1 cellular context compared by ENCODE assay signal in the genomic region with DNA sequence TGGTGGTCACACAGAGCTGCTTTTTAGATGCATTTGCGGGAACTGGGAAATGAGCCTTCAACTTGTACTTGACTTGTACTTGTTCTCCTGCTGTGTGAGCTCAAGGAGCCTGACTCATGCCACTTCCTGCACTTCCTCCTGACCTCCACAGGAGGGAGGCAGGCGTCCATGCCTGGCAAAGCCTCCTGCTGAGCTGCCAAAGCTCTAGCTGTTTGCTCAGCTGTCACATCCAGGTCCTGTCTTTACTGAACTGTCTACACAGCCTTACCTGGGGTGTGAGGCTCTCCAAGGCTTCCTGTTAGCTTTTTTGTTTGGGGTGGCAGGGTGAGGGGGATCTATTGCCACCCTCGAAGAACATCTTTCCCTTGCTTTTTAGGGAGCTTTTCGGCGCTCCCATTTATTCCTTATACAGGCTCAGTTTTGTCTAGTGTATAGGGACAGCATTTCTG.
TF ChIP-seq lines count a peak whose summit lies in the region.

No MANE protein-coding gene starts in this region.

TF ChIP-seq in K562, 482 proteins besides CTCF, POLR2A, EP300 and RAD21 (continues in another document):
- peak; percentile 33; the same call in 1 of the 2 replicates for TF ChIP-seq GABPB1 (CRISPR knock-in tag; IDR thresholded peaks at IDR 0.05)
- TF ChIP-seq SPI1 (IDR thresholded peaks at IDR 0.05; ENCODE audit: borderline replicate concordance, low read depth, low read length) = peak; percentile 74
- TF ChIP-seq CHD2 (IDR thresholded peaks at IDR 0.05; ENCODE audit: low read depth, low read length) = no peak
- TF ChIP-seq, protein P1, sequence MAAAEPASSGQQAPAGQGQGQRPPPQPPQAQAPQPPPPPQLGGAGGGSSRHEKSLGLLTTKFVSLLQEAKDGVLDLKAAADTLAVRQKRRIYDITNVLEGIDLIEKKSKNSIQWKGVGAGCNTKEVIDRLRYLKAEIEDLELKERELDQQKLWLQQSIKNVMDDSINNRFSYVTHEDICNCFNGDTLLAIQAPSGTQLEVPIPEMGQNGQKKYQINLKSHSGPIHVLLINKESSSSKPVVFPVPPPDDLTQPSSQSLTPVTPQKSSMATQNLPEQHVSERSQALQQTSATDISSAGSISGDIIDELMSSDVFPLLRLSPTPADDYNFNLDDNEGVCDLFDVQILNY (CRISPR knock-in tag; IDR thresholded peaks at IDR 0.05) = 0 out of 2 replicates have a peak, but pooled peaks have one; percentile 36
- TF ChIP-seq ZNF696 (CRISPR knock-in tag; conservative IDR thresholded peaks at IDR 0.05) = no peak
- no peak for TF ChIP-seq ZNF764 (CRISPR knock-in tag; IDR thresholded peaks at IDR 0.05; ENCODE audit: low read depth)
- peak; percentile 78; the same call in 1 of the 2 replicates for TF ChIP-seq POLR2AphosphoS2 (IDR thresholded peaks at IDR 0.05; ENCODE audit: low read length)
- peak; percentile 64; the same call in 1 of the 2 replicates for TF ChIP-seq NR2C2 (CRISPR knock-in tag; IDR thresholded peaks at IDR 0.05)
- TF ChIP-seq NR2C2 (tag; IDR thresholded peaks at IDR 0.05) = no peak
- peak; percentile 23; the same call in 1 of the 2 replicates for TF ChIP-seq BHLHE40 (IDR thresholded peaks at IDR 0.05; ENCODE audit: low read length)
- peak; percentile 70; the same call in 1 of the 2 replicates for TF ChIP-seq CC2D1A (IDR thresholded peaks at IDR 0.05)
- TF ChIP-seq, protein P2, sequence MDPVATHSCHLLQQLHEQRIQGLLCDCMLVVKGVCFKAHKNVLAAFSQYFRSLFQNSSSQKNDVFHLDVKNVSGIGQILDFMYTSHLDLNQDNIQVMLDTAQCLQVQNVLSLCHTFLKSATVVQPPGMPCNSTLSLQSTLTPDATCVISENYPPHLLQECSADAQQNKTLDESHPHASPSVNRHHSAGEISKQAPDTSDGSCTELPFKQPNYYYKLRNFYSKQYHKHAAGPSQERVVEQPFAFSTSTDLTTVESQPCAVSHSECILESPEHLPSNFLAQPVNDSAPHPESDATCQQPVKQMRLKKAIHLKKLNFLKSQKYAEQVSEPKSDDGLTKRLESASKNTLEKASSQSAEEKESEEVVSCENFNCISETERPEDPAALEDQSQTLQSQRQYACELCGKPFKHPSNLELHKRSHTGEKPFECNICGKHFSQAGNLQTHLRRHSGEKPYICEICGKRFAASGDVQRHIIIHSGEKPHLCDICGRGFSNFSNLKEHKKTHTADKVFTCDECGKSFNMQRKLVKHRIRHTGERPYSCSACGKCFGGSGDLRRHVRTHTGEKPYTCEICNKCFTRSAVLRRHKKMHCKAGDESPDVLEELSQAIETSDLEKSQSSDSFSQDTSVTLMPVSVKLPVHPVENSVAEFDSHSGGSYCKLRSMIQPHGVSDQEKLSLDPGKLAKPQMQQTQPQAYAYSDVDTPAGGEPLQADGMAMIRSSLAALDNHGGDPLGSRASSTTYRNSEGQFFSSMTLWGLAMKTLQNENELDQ (CRISPR knock-in tag; IDR thresholded peaks at IDR 0.05; ENCODE audit: borderline replicate concordance) = no peak
- no peak for TF ChIP-seq IFI16 (CRISPR knock-in tag; IDR thresholded peaks at IDR 0.05)
- TF ChIP-seq CREM (IDR thresholded peaks at IDR 0.05; ENCODE audit: low read depth) = 0 out of 2 replicates have a peak, but pooled peaks have one; percentile 9
- TF ChIP-seq, protein P3, sequence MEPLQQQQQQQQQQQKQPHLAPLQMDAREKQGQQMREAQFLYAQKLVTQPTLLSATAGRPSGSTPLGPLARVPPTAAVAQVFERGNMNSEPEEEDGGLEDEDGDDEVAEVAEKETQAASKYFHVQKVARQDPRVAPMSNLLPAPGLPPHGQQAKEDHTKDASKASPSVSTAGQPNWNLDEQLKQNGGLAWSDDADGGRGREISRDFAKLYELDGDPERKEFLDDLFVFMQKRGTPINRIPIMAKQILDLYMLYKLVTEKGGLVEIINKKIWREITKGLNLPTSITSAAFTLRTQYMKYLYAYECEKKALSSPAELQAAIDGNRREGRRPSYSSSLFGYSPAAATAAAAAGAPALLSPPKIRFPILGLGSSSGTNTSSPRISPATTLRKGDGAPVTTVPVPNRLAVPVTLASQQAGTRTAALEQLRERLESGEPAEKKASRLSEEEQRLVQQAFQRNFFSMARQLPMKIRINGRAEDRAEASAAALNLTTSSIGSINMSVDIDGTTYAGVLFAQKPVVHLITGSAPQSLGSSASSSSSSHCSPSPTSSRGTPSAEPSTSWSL (CRISPR knock-in tag; IDR thresholded peaks at IDR 0.05; ENCODE audit: borderline replicate concordance) = no peak
- no peak for TF ChIP-seq ZNF232 (CRISPR knock-in tag; IDR thresholded peaks at IDR 0.05)
- TF ChIP-seq, protein P4, sequence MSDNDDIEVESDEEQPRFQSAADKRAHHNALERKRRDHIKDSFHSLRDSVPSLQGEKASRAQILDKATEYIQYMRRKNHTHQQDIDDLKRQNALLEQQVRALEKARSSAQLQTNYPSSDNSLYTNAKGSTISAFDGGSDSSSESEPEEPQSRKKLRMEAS (CRISPR knock-in tag; IDR thresholded peaks at IDR 0.05) = 0 out of 2 replicates have a peak, but pooled peaks have one; percentile 11
- TF ChIP-seq ZFP36 (IDR thresholded peaks at IDR 0.05; ENCODE audit: low read depth, low read length, partially characterized antibody) = peak; percentile 18
- 0 out of 2 replicates have a peak, but pooled peaks have one; percentile 32 for TF ChIP-seq ZSCAN29 (IDR thresholded peaks at IDR 0.05)
- no peak for TF ChIP-seq MEF2A (IDR thresholded peaks at IDR 0.05; ENCODE audit: control insufficient read depth, low read depth, low read length)
- TF ChIP-seq, protein P5, sequence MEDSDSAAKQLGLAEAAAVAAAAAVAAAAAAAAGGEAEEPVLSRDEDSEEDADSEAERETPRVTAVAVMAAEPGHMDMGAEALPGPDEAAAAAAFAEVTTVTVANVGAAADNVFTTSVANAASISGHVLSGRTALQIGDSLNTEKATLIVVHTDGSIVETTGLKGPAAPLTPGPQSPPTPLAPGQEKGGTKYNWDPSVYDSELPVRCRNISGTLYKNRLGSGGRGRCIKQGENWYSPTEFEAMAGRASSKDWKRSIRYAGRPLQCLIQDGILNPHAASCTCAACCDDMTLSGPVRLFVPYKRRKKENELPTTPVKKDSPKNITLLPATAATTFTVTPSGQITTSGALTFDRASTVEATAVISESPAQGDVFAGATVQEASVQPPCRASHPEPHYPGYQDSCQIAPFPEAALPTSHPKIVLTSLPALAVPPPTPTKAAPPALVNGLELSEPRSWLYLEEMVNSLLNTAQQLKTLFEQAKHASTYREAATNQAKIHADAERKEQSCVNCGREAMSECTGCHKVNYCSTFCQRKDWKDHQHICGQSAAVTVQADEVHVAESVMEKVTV (CRISPR knock-in tag; IDR thresholded peaks at IDR 0.05) = peak; percentile 77
- TF ChIP-seq, protein P6, sequence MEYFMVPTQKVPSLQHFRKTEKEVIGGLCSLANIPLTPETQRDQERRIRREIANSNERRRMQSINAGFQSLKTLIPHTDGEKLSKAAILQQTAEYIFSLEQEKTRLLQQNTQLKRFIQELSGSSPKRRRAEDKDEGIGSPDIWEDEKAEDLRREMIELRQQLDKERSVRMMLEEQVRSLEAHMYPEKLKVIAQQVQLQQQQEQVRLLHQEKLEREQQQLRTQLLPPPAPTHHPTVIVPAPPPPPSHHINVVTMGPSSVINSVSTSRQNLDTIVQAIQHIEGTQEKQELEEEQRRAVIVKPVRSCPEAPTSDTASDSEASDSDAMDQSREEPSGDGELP (CRISPR knock-in tag; IDR thresholded peaks at IDR 0.05; ENCODE audit: borderline replicate concordance) = peak; percentile 92
- 0 out of 2 replicates have a peak, but pooled peaks have one; percentile 31 for TF ChIP-seq MYC (IDR thresholded peaks at IDR 0.05; ENCODE audit: low read depth, low read length)
- TF ChIP-seq MYC (CRISPR knock-in tag; IDR thresholded peaks at IDR 0.05; ENCODE audit: borderline replicate concordance, low read depth) = no peak
- 0 out of 2 replicates have a peak, but pooled peaks have one; percentile 48 for TF ChIP-seq SP1 (CRISPR knock-in tag; IDR thresholded peaks at IDR 0.05)
- no peak for TF ChIP-seq ATF1 (CRISPR knock-in tag; IDR thresholded peaks at IDR 0.05)
- no peak for TF ChIP-seq ATF1 (tag; IDR thresholded peaks at IDR 0.05)
- peak; percentile 67; the same call in 1 of the 2 replicates for TF ChIP-seq RB1 (IDR thresholded peaks at IDR 0.05; ENCODE audit: low read depth)
- peak; percentile 83 to 99 for TF ChIP-seq FOXA3 (CRISPR knock-in tag; conservative IDR thresholded peaks at IDR 0.05 in 1 of 2, IDR thresholded peaks at IDR 0.05 in 1 of 2)
- no peak for TF ChIP-seq CHD4 (IDR thresholded peaks at IDR 0.05; ENCODE audit: insufficient read depth, insufficient replicate concordance, low read depth, low read length, poor library complexity, severe bottlenecking)
- TF ChIP-seq JUN (IDR thresholded peaks at IDR 0.05; ENCODE audit: borderline replicate concordance, low read depth, low read length) = no peak
- TF ChIP-seq JUN (CRISPR knock-in tag; IDR thresholded peaks at IDR 0.05; ENCODE audit: borderline replicate concordance) = 0 out of 2 replicates have a peak, but pooled peaks have one; percentile 64
- TF ChIP-seq, protein P7, sequence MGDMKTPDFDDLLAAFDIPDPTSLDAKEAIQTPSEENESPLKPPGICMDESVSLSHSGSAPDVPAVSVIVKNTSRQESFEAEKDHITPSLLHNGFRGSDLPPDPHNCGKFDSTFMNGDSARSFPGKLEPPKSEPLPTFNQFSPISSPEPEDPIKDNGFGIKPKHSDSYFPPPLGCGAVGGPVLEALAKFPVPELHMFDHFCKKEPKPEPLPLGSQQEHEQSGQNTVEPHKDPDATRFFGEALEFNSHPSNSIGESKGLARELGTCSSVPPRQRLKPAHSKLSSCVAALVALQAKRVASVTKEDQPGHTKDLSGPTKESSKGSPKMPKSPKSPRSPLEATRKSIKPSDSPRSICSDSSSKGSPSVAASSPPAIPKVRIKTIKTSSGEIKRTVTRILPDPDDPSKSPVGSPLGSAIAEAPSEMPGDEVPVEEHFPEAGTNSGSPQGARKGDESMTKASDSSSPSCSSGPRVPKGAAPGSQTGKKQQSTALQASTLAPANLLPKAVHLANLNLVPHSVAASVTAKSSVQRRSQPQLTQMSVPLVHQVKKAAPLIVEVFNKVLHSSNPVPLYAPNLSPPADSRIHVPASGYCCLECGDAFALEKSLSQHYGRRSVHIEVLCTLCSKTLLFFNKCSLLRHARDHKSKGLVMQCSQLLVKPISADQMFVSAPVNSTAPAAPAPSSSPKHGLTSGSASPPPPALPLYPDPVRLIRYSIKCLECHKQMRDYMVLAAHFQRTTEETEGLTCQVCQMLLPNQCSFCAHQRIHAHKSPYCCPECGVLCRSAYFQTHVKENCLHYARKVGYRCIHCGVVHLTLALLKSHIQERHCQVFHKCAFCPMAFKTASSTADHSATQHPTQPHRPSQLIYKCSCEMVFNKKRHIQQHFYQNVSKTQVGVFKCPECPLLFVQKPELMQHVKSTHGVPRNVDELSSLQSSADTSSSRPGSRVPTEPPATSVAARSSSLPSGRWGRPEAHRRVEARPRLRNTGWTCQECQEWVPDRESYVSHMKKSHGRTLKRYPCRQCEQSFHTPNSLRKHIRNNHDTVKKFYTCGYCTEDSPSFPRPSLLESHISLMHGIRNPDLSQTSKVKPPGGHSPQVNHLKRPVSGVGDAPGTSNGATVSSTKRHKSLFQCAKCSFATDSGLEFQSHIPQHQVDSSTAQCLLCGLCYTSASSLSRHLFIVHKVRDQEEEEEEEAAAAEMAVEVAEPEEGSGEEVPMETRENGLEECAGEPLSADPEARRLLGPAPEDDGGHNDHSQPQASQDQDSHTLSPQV (IDR thresholded peaks at IDR 0.05) = no peak
- TF ChIP-seq JUND (IDR thresholded peaks at IDR 0.05; ENCODE audit: borderline replicate concordance, low read depth, low read length) = peak; percentile 55; the same call in 1 of the 2 replicates
- TF ChIP-seq JUND (tag; IDR thresholded peaks at IDR 0.05; ENCODE audit: borderline replicate concordance, low read depth, low read length) = peak; percentile 50; the same call in 1 of the 3 replicates
- TF ChIP-seq MEIS2 (IDR thresholded peaks at IDR 0.05; ENCODE audit: partially characterized antibody) = peak; percentile 20
- TF ChIP-seq NFIC (IDR thresholded peaks at IDR 0.05) = 0 out of 2 replicates have a peak, but pooled peaks have one; percentile 27
- TF ChIP-seq ZNF263 (CRISPR knock-in tag; IDR thresholded peaks at IDR 0.05; ENCODE audit: borderline replicate concordance) = peak; percentile 75; the same call in 1 of the 2 replicates
- TF ChIP-seq, protein P8, sequence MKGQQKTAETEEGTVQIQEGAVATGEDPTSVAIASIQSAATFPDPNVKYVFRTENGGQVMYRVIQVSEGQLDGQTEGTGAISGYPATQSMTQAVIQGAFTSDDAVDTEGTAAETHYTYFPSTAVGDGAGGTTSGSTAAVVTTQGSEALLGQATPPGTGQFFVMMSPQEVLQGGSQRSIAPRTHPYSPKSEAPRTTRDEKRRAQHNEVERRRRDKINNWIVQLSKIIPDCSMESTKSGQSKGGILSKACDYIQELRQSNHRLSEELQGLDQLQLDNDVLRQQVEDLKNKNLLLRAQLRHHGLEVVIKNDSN (CRISPR knock-in tag; IDR thresholded peaks at IDR 0.05) = 0 out of 2 replicates have a peak, but pooled peaks have one; percentile 15
- peak; percentile 66; the same call in 1 of the 2 replicates for TF ChIP-seq ARID2 (IDR thresholded peaks at IDR 0.05)
- no peak for TF ChIP-seq SREBF2 (CRISPR knock-in tag; IDR thresholded peaks at IDR 0.05)
- no peak for TF ChIP-seq DIDO1 (tag; IDR thresholded peaks at IDR 0.05; ENCODE audit: low read depth)
- peak; percentile 96 for TF ChIP-seq SMC3 (conservative IDR thresholded peaks at IDR 0.05; ENCODE audit: insufficient read depth, low read depth, low read length)
- TF ChIP-seq STAG1 (CRISPR knock-in tag; IDR thresholded peaks at IDR 0.05; ENCODE audit: borderline replicate concordance) = peak; percentile 85; the same call in 1 of the 2 replicates
- TF ChIP-seq CEBPG (CRISPR knock-in tag; IDR thresholded peaks at IDR 0.05) = no peak
- no peak for TF ChIP-seq CEBPG (tag; conservative IDR thresholded peaks at IDR 0.05 in 1 of 2, IDR thresholded peaks at IDR 0.05 in 1 of 2)
